In the genomic region with DNA sequence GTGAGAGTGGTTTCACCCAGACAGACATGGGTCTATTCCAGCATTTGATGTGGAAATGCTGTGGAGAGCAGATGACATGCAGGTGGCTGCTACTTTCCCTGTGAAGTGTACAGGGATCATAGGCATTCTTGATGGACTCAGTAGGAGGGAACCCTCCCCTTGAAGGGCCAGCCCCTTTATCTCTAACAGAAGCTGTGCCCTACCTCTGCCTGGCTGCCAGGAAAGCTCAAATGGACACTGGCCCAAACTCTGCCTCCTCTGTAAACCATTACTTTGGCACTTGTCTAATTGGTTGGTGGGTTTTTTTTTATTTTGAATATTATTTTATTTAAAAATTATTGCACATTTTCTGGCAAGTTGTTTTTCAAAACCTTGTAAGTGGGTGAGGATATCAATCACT, we compare ENCODE assay signal across 33 cellular contexts.
"Had no signal": no experiment of that assay in that cellular context is flagged by ENCODE, and none has a peak within 500 bp of the region (broad histone marks: within the 10 kb centered on the region; RNA-seq: fewer than 3 reads in every experiment).

No MANE protein-coding gene starts in this region.

- H3K4me1 Mint-ChIP-seq: activated B cell treated with CpG ODN at 0.5 μM for 24 hours, T-helper 17 cell had no signal

- H3K27ac ChIP-seq: ascending aorta, brain microvascular endothelial cell, coronary artery, dorsolateral prefrontal cortex, gastrocnemius medialis, heart left ventricle, WERI-Rb-1 had no signal

- H3K27me3 ChIP-seq: ascending aorta, brain microvascular endothelial cell, gastrocnemius medialis had no signal

- H3K36me3 Mint-ChIP-seq: activated CD4-positive, alpha-beta memory T cell treated with anti-CD3 and anti-CD28 coated beads for 36 hours; activated CD8-positive, alpha-beta memory T cell treated with anti-CD3 and anti-CD28 coated beads, Interleukin-2, amount 10 ng/mL, durations not matched to agents 7 days and 5 days; activated naive CD4-positive, alpha-beta T cell treated with anti-CD3 and anti-CD28 coated beads, Interleukin-2, amount 50 U/mL, for 72 hours; activated naive CD8-positive, alpha-beta T cell treated with anti-CD3 and anti-CD28 coated beads, Interleukin-2, amount 10 ng/mL, durations not matched to agents 7 days and 5 days had no signal

- H3K36me3 ChIP-seq: ascending aorta, brain microvascular endothelial cell, gastrocnemius medialis, heart left ventricle, WERI-Rb-1 had no signal

- H3K27ac Mint-ChIP-seq: activated B cell treated with CpG ODN at 0.5 μM for 24 hours; activated CD4-positive, alpha-beta memory T cell treated with anti-CD3 and anti-CD28 coated beads for 36 hours; activated CD8-positive, alpha-beta memory T cell treated with anti-CD3 and anti-CD28 coated beads, Interleukin-2, amount 10 ng/mL, durations not matched to agents 7 days and 5 days; activated CD8-positive, alpha-beta T cell treated with anti-CD3 and anti-CD28 coated beads, Interleukin-2, amount 10 ng/mL, durations not matched to agents 7 days and 5 days; activated naive CD4-positive, alpha-beta T cell treated with anti-CD3 and anti-CD28 coated beads for 36 hours; activated naive CD4-positive, alpha-beta T cell treated with anti-CD3 and anti-CD28 coated beads, Interleukin-2, amount 50 U/mL, for 72 hours; activated naive CD8-positive, alpha-beta T cell treated with anti-CD3 and anti-CD28 coated beads, Interleukin-2, amount 10 ng/mL, durations not matched to agents 7 days and 5 days; activated T-helper 1 cell treated with anti-CD3 and anti-CD28 coated beads, Interleukin-12 subunit alpha, Interleukin-12 subunit beta, Interleukin-2, Interleukin-4 antibody, amounts not matched to agents 30 ng/mL and 10 ng/mL and 1 ng/mL, durations not matched to agents 14 hours and 24 hours and 36 hours; activated T-helper 2 cell treated with anti-CD3 and anti-CD28 coated beads, Interferon-gamma antibody, Interleukin-2, Interleukin-4, amounts not matched to agents 10 μg/mL and 5 μg/mL and 100 μg/mL, durations not matched to agents 14 hours and 24 hours and 36 hours; dendritic cell treated with granulocyte-macrophage colony-stimulating factor and Interleukin-4, amounts not matched to agents 40 ng/mL and 50 ng/mL, for 4 days; endodermal cell; T-helper 17 cell; T-helper 2 cell treated with Interferon-gamma antibody and Interleukin-4, amounts not matched to agents 5 μg/mL and 100 μg/mL, for 36 hours had no signal

- H3K9me3 ChIP-seq: ascending aorta, gastrocnemius medialis, heart left ventricle had no signal

- H3K9me3 Mint-ChIP-seq: activated B cell treated with CpG ODN at 0.5 μM for 24 hours; activated CD4-positive, alpha-beta memory T cell treated with anti-CD3 and anti-CD28 coated beads for 36 hours; activated naive CD4-positive, alpha-beta T cell treated with anti-CD3 and anti-CD28 coated beads for 36 hours; activated naive CD4-positive, alpha-beta T cell treated with anti-CD3 and anti-CD28 coated beads, Interleukin-2, amount 50 U/mL, for 72 hours; activated naive CD8-positive, alpha-beta T cell treated with anti-CD3 and anti-CD28 coated beads, Interleukin-2, amount 10 ng/mL, durations not matched to agents 7 days and 5 days; activated T-helper 1 cell treated with anti-CD3 and anti-CD28 coated beads, Interleukin-12 subunit alpha, Interleukin-12 subunit beta, Interleukin-2, Interleukin-4 antibody, amounts not matched to agents 30 ng/mL and 10 ng/mL and 1 ng/mL, durations not matched to agents 14 hours and 24 hours and 36 hours; activated T-helper 2 cell treated with anti-CD3 and anti-CD28 coated beads, Interferon-gamma antibody, Interleukin-2, Interleukin-4, amounts not matched to agents 10 μg/mL and 5 μg/mL and 100 μg/mL, durations not matched to agents 14 hours and 24 hours and 36 hours; central memory CD8-positive, alpha-beta T cell; dendritic cell treated with granulocyte-macrophage colony-stimulating factor and Interleukin-4, amounts not matched to agents 40 ng/mL and 50 ng/mL, for 4 days; endodermal cell; T-helper 2 cell treated with Interferon-gamma antibody and Interleukin-4, amounts not matched to agents 5 μg/mL and 100 μg/mL, for 36 hours had no signal

- H3K4me3 Mint-ChIP-seq: activated B cell treated with CpG ODN at 0.5 μM for 24 hours; activated CD4-positive, alpha-beta memory T cell treated with anti-CD3 and anti-CD28 coated beads for 36 hours; activated CD8-positive, alpha-beta memory T cell treated with anti-CD3 and anti-CD28 coated beads, Interleukin-2, amount 10 ng/mL, durations not matched to agents 7 days and 5 days; activated CD8-positive, alpha-beta T cell treated with anti-CD3 and anti-CD28 coated beads, Interleukin-2, amount 10 ng/mL, durations not matched to agents 7 days and 5 days; activated naive CD4-positive, alpha-beta T cell treated with anti-CD3 and anti-CD28 coated beads for 36 hours; activated naive CD8-positive, alpha-beta T cell treated with anti-CD3 and anti-CD28 coated beads, Interleukin-2, amount 10 ng/mL, durations not matched to agents 7 days and 5 days; activated T-helper 1 cell treated with anti-CD3 and anti-CD28 coated beads, Interleukin-12 subunit alpha, Interleukin-12 subunit beta, Interleukin-2, Interleukin-4 antibody, amounts not matched to agents 30 ng/mL and 10 ng/mL and 1 ng/mL, durations not matched to agents 14 hours and 24 hours and 36 hours; central memory CD8-positive, alpha-beta T cell; dendritic cell treated with granulocyte-macrophage colony-stimulating factor and Interleukin-4, amounts not matched to agents 40 ng/mL and 50 ng/mL, for 4 days; endodermal cell; T-helper 17 cell; T-helper 2 cell treated with Interferon-gamma antibody and Interleukin-4, amounts not matched to agents 5 μg/mL and 100 μg/mL, for 36 hours had no signal

- DNase-seq: activated B cell treated with CpG ODN at 0.5 μM for 24 hours; activated CD4-positive, alpha-beta memory T cell treated with anti-CD3 and anti-CD28 coated beads for 36 hours; activated CD4-positive, alpha-beta T cell treated with anti-CD3 and anti-CD28 coated beads for 48 hours; activated CD8-positive, alpha-beta memory T cell treated with anti-CD3 and anti-CD28 coated beads, Interleukin-2, amount 10 ng/mL, durations not matched to agents 7 days and 5 days; activated CD8-positive, alpha-beta memory T cell treated with anti-CD3 and anti-CD28 coated beads, Interleukin-2, amount 50 U/mL, for 4 hours; activated CD8-positive, alpha-beta T cell treated with anti-CD3 and anti-CD28 coated beads, Interleukin-2, amount 10 ng/mL, durations not matched to agents 7 days and 5 days; activated effector memory CD4-positive, alpha-beta T cell treated with anti-CD3 and anti-CD28 coated beads, Interleukin-2, amount 50 U/mL, for 16 hours; activated naive CD4-positive, alpha-beta T cell treated with anti-CD3 and anti-CD28 coated beads for 36 hours; activated naive CD8-positive, alpha-beta T cell treated with anti-CD3 and anti-CD28 coated beads, Interleukin-2, amount 10 ng/mL, durations not matched to agents 7 days and 5 days; activated T-cell treated with anti-CD3 and anti-CD28 coated beads, Interleukin-2, amount 50 U/mL, for 1 hour; activated T-cell treated with anti-CD3 and anti-CD28 coated beads, Interleukin-2, amount 50 U/mL, for 48 hours; brain microvascular endothelial cell; dorsolateral prefrontal cortex; effector memory CD4-positive, alpha-beta T cell; endodermal cell; foreskin fibroblast; gastrocnemius medialis; glutamatergic neuron; heart left ventricle; T-helper 1 cell; T-helper 17 cell; T1000; WERI-Rb-1 had no signal

- H3K4me1 ChIP-seq: ascending aorta, gastrocnemius medialis, heart left ventricle had no signal

- H3K27me3 Mint-ChIP-seq: dendritic cell treated with granulocyte-macrophage colony-stimulating factor and Interleukin-4, amounts not matched to agents 40 ng/mL and 50 ng/mL, for 4 days had no signal

- ATAC-seq: activated CD4-positive, CD25-positive, alpha-beta regulatory T cell treated with anti-CD3 and anti-CD28 coated beads, Interleukin-2, amount 50 U/mL, for 24 hours; activated CD8-positive, alpha-beta memory T cell treated with anti-CD3 and anti-CD28 coated beads, Interleukin-2, amount 10 ng/mL, durations not matched to agents 7 days and 5 days; activated CD8-positive, alpha-beta T cell treated with anti-CD3 and anti-CD28 coated beads, Interleukin-2, amount 10 ng/mL, durations not matched to agents 7 days and 5 days; activated naive CD4-positive, alpha-beta T cell treated with anti-CD3 and anti-CD28 coated beads, Interleukin-2, amount 50 U/mL, for 72 hours; gastrocnemius medialis; heart left ventricle; T-helper 17 cell had no signal

- FAIRE-seq: bronchial epithelial cell had no signal

- H3K4me3 ChIP-seq: ascending aorta, coronary artery, dorsolateral prefrontal cortex, gastrocnemius medialis, heart left ventricle had no signal
